ENCODE assay signal across 30 cellular contexts in genomic region chrX:109596015-109596414, GRCh38. TPM values are rescaled to one million over a fixed set of nuclear protein-coding genes. Genes with fewer than 3 reads are reported as not detected.
DNase-seq lines count a peak whose midpoint lies in the region; ATAC-seq, FAIRE-seq and TF ChIP-seq lines count a peak whose summit lies in the region.
"Had no signal": no experiment of that assay in that cellular context is flagged by ENCODE, and none has a peak within 500 bp of the region (broad histone marks: within the 10 kb centered on the region; RNA-seq: fewer than 3 reads in every experiment).

No MANE protein-coding gene starts in this region.

- TF ChIP-seq POLR2A in K562 (conservative IDR thresholded peaks at IDR 0.05) = no peak
- TF ChIP-seq POLR2A in H1 (IDR thresholded peaks at IDR 0.05; ENCODE audit: control extremely low read depth in 1 of 2, low read depth in 2 of 2, low read length in 2 of 2) = no peak
- no peak for TF ChIP-seq POLR2A in breast epithelium (IDR thresholded peaks at IDR 0.05)

- no peak overlapping the region for H3K23ac ChIP-seq in H1 (ENCODE audit: insufficient read length)

- no peak overlapping the region for H2BK120ac ChIP-seq in H1 (replicated peaks; ENCODE audit: low read depth, low read length)

- no peak overlapping the region for H3K18ac ChIP-seq in H1 (ENCODE audit: extremely low read depth, low read length)

- H3K14ac ChIP-seq in H1 (ENCODE audit: insufficient read length) = no peak overlapping the region

- H2AK5ac ChIP-seq in H1 (ENCODE audit: low read depth, low read length) = no peak overlapping the region

- H3K4me3 ChIP-seq in LNCaP clone FGC (ENCODE audit: low read depth, low read length) = no peak overlapping the region
- H3K4me3 ChIP-seq in K562 = no peak overlapping the region
- H3K4me3 ChIP-seq in H1 (ENCODE audit: extremely low read depth in 1 of 4, insufficient read depth in 2 of 4, low read depth in 3 of 4, low read length in 4 of 4) = no peak overlapping the region
- no peak overlapping the region for H3K4me3 ChIP-seq in breast epithelium
- H3K4me3 ChIP-seq: BLaER1, GM12878 had no signal

- H3K36me3 ChIP-seq in K562 (ENCODE audit: control insufficient read depth, insufficient read depth, low read length) (no peaks in the 10 kb centered on the region), H1 (ENCODE audit: control insufficient read depth in 2 of 4, insufficient read depth in 4 of 4, low read length in 3 of 4) (no peaks in the 10 kb centered on the region), breast epithelium (no peaks in the 10 kb centered on the region)
- H3K36me3 ChIP-seq: BE2C, BLaER1 had no signal

- no peak overlapping the region for H2BK20ac ChIP-seq in H1 (ENCODE audit: low read length)

- H3K27me3 ChIP-seq in K562 (ENCODE audit: control insufficient read depth in 2 of 2, insufficient read depth in 2 of 2, low read length in 2 of 2) (peaks cover 0 to 11% of the 10 kb centered on the region in 2 experiments; a peak in 2 of 5 replicates), H1 (replicated peaks in 1 of 4; ENCODE audit: control insufficient read depth in 3 of 4, extremely low read depth in 1 of 4, insufficient read depth in 3 of 4, low read length in 3 of 4) (no peaks in the 10 kb centered on the region), breast epithelium (peaks cover 0 to 50% of the 10 kb centered on the region in 2 donors)
- H3K27me3 ChIP-seq: BE2C had no signal

- H3K9me1 ChIP-seq in K562 (ENCODE audit: control insufficient read depth, insufficient read depth, low read length) = no peaks in the 10 kb centered on the region

- DNase-seq in LNCaP clone FGC (ENCODE audit: low read depth) (peak; percentile 1), K562 (ENCODE audit: extremely low read depth in 1 of 4, low spot score in 3 of 4) (no peak), H1 (ENCODE audit: low read depth in 1 of 2, low spot score in 2 of 2) (no peak), HT-29 (ENCODE audit: low spot score) (no peak), breast epithelium (ENCODE audit: low spot score in 2 of 2) (no peak)
- DNase-seq: 8988T; ACHN; BE2C; C1 segment of cervical spinal cord; CD4-positive, alpha-beta memory T cell; CD4-positive, CD25-positive, alpha-beta regulatory T cell; CD8-positive, alpha-beta memory T cell; COR-L47; DMS 273 treated with DMSO at 0.1 percent for 48 hours; DMS153; DMS53; DMS79; DND-41; EL; GDM1 had no signal

- in situ Hi-C loops in K562 (cut with MboI) = no loop called here

- H2BK12ac ChIP-seq in H1 (ENCODE audit: low read depth, low read length) = no peak overlapping the region

- H2BK15ac ChIP-seq in H1 (ENCODE audit: low read length) = no peak overlapping the region

- no peak overlapping the region for H4K5ac ChIP-seq in H1 (ENCODE audit: insufficient read length, low read depth, low read length)

- H3K4me2 ChIP-seq in K562 (ENCODE audit: insufficient read depth, low read length) = no peak overlapping the region
- H3K4me2 ChIP-seq in H1 (ENCODE audit: insufficient read depth in 1 of 2, low read depth in 2 of 2, low read length in 2 of 2) = no peak overlapping the region
- H3K4me2 ChIP-seq: BLaER1 had no signal

- H3K23me2 ChIP-seq in H1 (ENCODE audit: low read depth, low read length) = no peaks in the 10 kb centered on the region

- H4K91ac ChIP-seq in H1 (replicated peaks; ENCODE audit: insufficient read length, low read length) = no peak overlapping the region

- no peak overlapping the region for H3K56ac ChIP-seq in H1 (replicated peaks; ENCODE audit: insufficient read length, low read depth, low read length)

- CTCF ChIA-PET in K562 (lab: Yijun Ruan, JAX; ENCODE audit: low intra/inter-chr PET ratio) (no interaction called here), H1 (lab: Charles Lee; ENCODE audit: partially characterized antibody) (no interaction called here)

- peaks cover 0 to 4% of the 10 kb centered on the region in 2 experiments; a peak in 1 of 5 replicates for H3K4me1 ChIP-seq in K562 (replicated peaks in 1 of 2; ENCODE audit: control insufficient read depth in 2 of 2, insufficient read depth in 2 of 2, low read length in 2 of 2)
- H3K4me1 ChIP-seq in H1 (replicated peaks in 1 of 4; ENCODE audit: control insufficient read depth in 3 of 4, insufficient read depth in 4 of 4, low read length in 3 of 4) = no peaks in the 10 kb centered on the region; a peak in 1 of 7 replicates
- no peaks in the 10 kb centered on the region for H3K4me1 ChIP-seq in breast epithelium
- H3K4me1 ChIP-seq: BE2C, BLaER1 had no signal

- H3K9me3 ChIP-seq in K562 (replicated peaks; ENCODE audit: control insufficient read depth, insufficient read depth, low read depth, low read length) = no peaks in the 10 kb centered on the region
- H3K9me3 ChIP-seq in H1 (ENCODE audit: insufficient read depth in 2 of 2, low read depth in 1 of 2, low read length in 1 of 2) = no peaks in the 10 kb centered on the region
- no peaks in the 10 kb centered on the region for H3K9me3 ChIP-seq in breast epithelium
- H3K9me3 ChIP-seq: BE2C, BLaER1 had no signal

- no peak for FAIRE-seq in K562 (lab: Jason Lieb, UNC)
- FAIRE-seq in H1 (lab: Jason Lieb, UNC) = no peak
- FAIRE-seq: A204.1, GM12878, GM12892, GM18507, GM19239 had no signal

- no peaks in the 10 kb centered on the region for H3K79me2 ChIP-seq in K562 (ENCODE audit: control insufficient read depth, insufficient read depth, low read length)
- no peaks in the 10 kb centered on the region for H3K79me2 ChIP-seq in H1 (ENCODE audit: control insufficient read depth in 1 of 2, insufficient read depth in 2 of 2, low read length in 2 of 2)

- H2BK5ac ChIP-seq in H1 (ENCODE audit: low read depth, low read length) = no peak overlapping the region

- ATAC-seq in K562 (no peak), GM19397 (IDR thresholded peaks at IDR 0.05; ENCODE audit: unreplicated experiment) (no peak), GM18868 (IDR thresholded peaks at IDR 0.05; ENCODE audit: unreplicated experiment) (no peak)
- ATAC-seq: GM12878 had no signal

- H2AFZ ChIP-seq in K562 (ENCODE audit: low read depth, low read length) (no peak overlapping the region), H1 (ENCODE audit: low read length) (no peak overlapping the region)

- no peak for TF ChIP-seq EP300 in K562 (IDR thresholded peaks at IDR 0.05; ENCODE audit: low read length)
- TF ChIP-seq EP300 in H1 (IDR thresholded peaks at IDR 0.05; ENCODE audit: borderline replicate concordance in 1 of 2, low read depth in 2 of 2, low read length in 2 of 2) = no peak

- POLR2A ChIA-PET in K562 (lab: Yijun Ruan, JAX) (no interaction called here), H1 (lab: Charles Lee; ENCODE audit: partially characterized antibody) (no interaction called here)

- no peak overlapping the region for H3K4ac ChIP-seq in H1 (replicated peaks; ENCODE audit: insufficient read length, low read depth, low read length)

- no peak overlapping the region for H4K8ac ChIP-seq in H1 (ENCODE audit: extremely low read depth, insufficient read depth, low read length)

- H3K9ac ChIP-seq in K562 (ENCODE audit: insufficient read depth in 1 of 2, low read depth in 2 of 2, low read length in 2 of 2) (no peak overlapping the region), H1 (replicated peaks in 1 of 4; ENCODE audit: extremely low read depth in 1 of 4, low read depth in 3 of 4, low read length in 3 of 4) (no peak overlapping the region)
- H3K9ac ChIP-seq: BLaER1 had no signal

- TF ChIP-seq CTCF in LNCaP clone FGC (IDR thresholded peaks at IDR 0.05; ENCODE audit: control insufficient read depth, extremely low read depth, insufficient read depth) (no peak), K562 (IDR thresholded peaks at IDR 0.05 in 2 of 3, conservative IDR thresholded peaks at IDR 0.05 in 1 of 3; ENCODE audit: insufficient read depth in 2 of 3, low read depth in 1 of 3, low read length in 3 of 3) (no peak), H1 (IDR thresholded peaks at IDR 0.05; ENCODE audit: control extremely low read depth in 1 of 3, insufficient read depth in 1 of 3, low read depth in 1 of 3, low read length in 3 of 3) (no peak), breast epithelium (IDR thresholded peaks at IDR 0.05) (no peak)

- intact Hi-C loops in K562 (cut with micrococcal nuclease) = no loop called here
- intact Hi-C loops in breast epithelium (cut with DNase I; ENCODE audit: low total_unique reads) = no loop called here

- H4K20me1 ChIP-seq in K562 (replicated peaks; ENCODE audit: control insufficient read depth, insufficient read depth, low read length) (no peaks in the 10 kb centered on the region), H1 (replicated peaks in 1 of 2; ENCODE audit: control insufficient read depth in 1 of 2, insufficient read depth in 2 of 2, low read length in 2 of 2) (no peaks in the 10 kb centered on the region)
- H4K20me1 ChIP-seq: BLaER1 had no signal

- H3K79me1 ChIP-seq in H1 (ENCODE audit: low read depth, low read length) = no peaks in the 10 kb centered on the region

- no TSS peak for BruUV-seq in K562 (replicated peaks; lab: Mats Ljungman, UMichigan)

- H3K27ac ChIP-seq in K562 (ENCODE audit: extremely low read depth, low read depth, low read length) (no peak overlapping the region), H1 (ENCODE audit: low read depth, low read length) (no peak overlapping the region), breast epithelium (no peak overlapping the region)
- H3K27ac ChIP-seq: BLaER1 had no signal

- 9% methylated on average over 3 of the region's 3 CpGs for WGBS in K562 (ENCODE audit: insufficient coverage, low coverage, missing lambda C conversion rate)
- WGBS in H1 (ENCODE audit: extremely low coverage in 1 of 2, insufficient coverage in 1 of 2, insufficient read length in 1 of 2, insufficient replicate concordance in 2 of 2, low coverage in 1 of 2, low lambda C conversion rate in 2 of 2, missing lambda C conversion rate in 1 of 2), 2 experiments = 90% methylated on average over 3 of the region's 3 CpGs; no CpG with 5 or more reads in 1 of the 2 experiments

- TF ChIP-seq RAD21 in K562 (CRISPR knock-in tag; conservative IDR thresholded peaks at IDR 0.05 in 1 of 2, IDR thresholded peaks at IDR 0.05 in 1 of 2) (no peak), H1 (IDR thresholded peaks at IDR 0.05 in 1 of 2, conservative IDR thresholded peaks at IDR 0.05 in 1 of 2; ENCODE audit: low read depth in 2 of 2, low read length in 2 of 2) (no peak)

RNA-seq across cellular contexts. Expression of gene KCNE5, which starts 29.0 kb away (rescaled TPM):
- total RNA-seq in K562 (2011; cell fraction: chromatin; rRNA removed; ENCODE audit: low replicate concordance) = 0.56 and 0.60 TPM in 2 replicates
- total RNA-seq in K562 (2011; cell fraction: nucleolus; rRNA removed) = 0.33 and 0.39 TPM in 2 replicates
- total RNA-seq in K562 (2011; cell fraction: nucleoplasm; rRNA removed) = 0.81 TPM in 1 of 2 replicates, not detected in the other
- total RNA-seq in K562 (2014; rRNA removed) (0.29 TPM in 1 of 2 replicates, not detected in the other), K562 (2014; rRNA removed; fragmentation: Illumina TruSeq; extraction: Trizol) (0.32 and 0.36 TPM in 2 replicates), K562 (2015; rRNA removed; fragmentation: Illumina TruSeq; extraction: Trizol) (0.11 and 0.29 TPM in 2 replicates), K562 (2021) (0.36 and 0.38 TPM in 2 replicates), breast epithelium (1 to 10 TPM in 1 of 3 donors, under 1 TPM in 2; 0.44 to 1.4 (median 0.66) TPM)
- polyA plus RNA-seq in K562 (2011; rRNA removed) (0.09 and 0.21 TPM in 2 replicates), K562 (2014; fragmentation: Illumina TruSeq; extraction: Trizol) (0.14 and 0.21 TPM in 2 replicates), K562 (2014; fragmentation: Nextera tagmentation; extraction: Ambion mirVana) (under 1 TPM; 0.08 to 0.15 TPM), K562 (2014; rRNA removed) (0.13 TPM in 1 of 2 replicates, not detected in the other), H1 (2011; rRNA removed) (5.9 and 8.9 TPM in 2 replicates)
- polyA plus RNA-seq in K562 (2011; cell fraction: cytosol; rRNA removed) = 0.06 and 0.21 TPM in 2 replicates
- polyA plus RNA-seq in K562 (2011; cell fraction: nucleus; rRNA removed) = 0.21 and 0.81 TPM in 2 replicates
- 0.25 and 0.46 TPM in 2 replicates for polyA plus RNA-seq in K562 (2012)
- not detected in 2 replicates for polyA minus RNA-seq in K562 (2011; rRNA and poly(A)+ RNA removed)
- 0.57 TPM in 1 of 2 replicates, not detected in the other for polyA minus RNA-seq in K562 (2011; cell fraction: cytosol; rRNA and poly(A)+ RNA removed)
- polyA minus RNA-seq in K562 (2011; cell fraction: nucleus; rRNA and poly(A)+ RNA removed) = 0.33 and 0.67 TPM in 2 replicates
- 3.1 and 3.6 TPM in 2 replicates for total RNA-seq in H1 (2021; fragmentation: NEBNext Ultra II Directional; extraction: Animal tissue kit (Norgen Biotek cat#: 25700))
- 4.2 TPM for polyA plus RNA-seq in H1 (2011; cell fraction: cytosol; rRNA removed)
- polyA plus RNA-seq in H1 (2011; cell fraction: nucleus; rRNA removed) = 4.3 TPM
- 2.2 to 4.6 TPM (median 3.8 TPM) in 4 replicates for polyA plus RNA-seq in H1 (2012, experiment 1 of 2)
- polyA plus RNA-seq in H1 (2012, experiment 2 of 2) = 3.0 TPM
- polyA plus RNA-seq in H1 (2013, experiment 1 of 2) = 4.1 TPM
- polyA plus RNA-seq in H1 (2013, experiment 2 of 2) = 4.7 TPM
- polyA minus RNA-seq in H1 (2011; rRNA and poly(A)+ RNA removed) = 0.68 and 1.6 TPM in 2 replicates
- polyA minus RNA-seq in H1 (2011; cell fraction: cytosol; rRNA and poly(A)+ RNA removed) = 1.8 TPM
- polyA minus RNA-seq in H1 (2011; cell fraction: nucleus; rRNA and poly(A)+ RNA removed) = 2.5 TPM
- 0.23 and 0.34 TPM in 2 replicates for total RNA-seq in HT-29 (2014; rRNA removed; shearing (Covaris generic))
- total RNA-seq: CD4-positive, CD25-positive, alpha-beta regulatory T cell; Daoy; G401 had no signal
- polyA plus RNA-seq: CD4-positive, alpha-beta memory T cell; CD4-positive, CD25-positive, alpha-beta regulatory T cell had no signal

RNA-seq across cellular contexts. Expression of gene NXT2, which starts 59.4 kb away (rescaled TPM):
- 0.72 and 1.3 TPM in 2 replicates for total RNA-seq in K562 (2011; cell fraction: chromatin; rRNA removed; ENCODE audit: low replicate concordance)
- total RNA-seq in K562 (2011; cell fraction: nucleolus; rRNA removed) = 0.33 and 0.79 TPM in 2 replicates
- total RNA-seq in K562 (2011; cell fraction: nucleoplasm; rRNA removed) = 1.2 and 1.9 TPM in 2 replicates
- total RNA-seq in K562 (2014; rRNA removed) (7.6 and 9.0 TPM in 2 replicates), K562 (2014; rRNA removed; fragmentation: Illumina TruSeq; extraction: Trizol) (15.7 and 19.0 TPM in 2 replicates), K562 (2015; rRNA removed; fragmentation: Illumina TruSeq; extraction: Trizol) (13.2 and 14.2 TPM in 2 replicates), K562 (2021) (11.0 and 12.6 TPM in 2 replicates), breast epithelium (10 to 100 TPM in 2 of 3 donors, 1 to 10 TPM in 1; 9.5 to 17.9 (median 12.3) TPM)
- polyA plus RNA-seq in K562 (2011; rRNA removed) (12.4 and 18.6 TPM in 2 replicates), K562 (2014; fragmentation: Illumina TruSeq; extraction: Trizol) (12.3 and 14.2 TPM in 2 replicates), K562 (2014; fragmentation: Nextera tagmentation; extraction: Ambion mirVana) (10 to 100 TPM; 26.5 to 29.6 TPM), K562 (2014; rRNA removed) (6.1 and 9.0 TPM in 2 replicates), H1 (2011; rRNA removed) (3.8 and 6.1 TPM in 2 replicates)
- polyA plus RNA-seq in K562 (2011; cell fraction: cytosol; rRNA removed) = 3.7 and 6.5 TPM in 2 replicates
- 2.1 and 2.6 TPM in 2 replicates for polyA plus RNA-seq in K562 (2011; cell fraction: nucleus; rRNA removed)
- 10.2 and 11.4 TPM in 2 replicates for polyA plus RNA-seq in K562 (2012)
- polyA minus RNA-seq in K562 (2011; rRNA and poly(A)+ RNA removed) = 10.7 and 12.3 TPM in 2 replicates
- 5.5 and 6.9 TPM in 2 replicates for polyA minus RNA-seq in K562 (2011; cell fraction: cytosol; rRNA and poly(A)+ RNA removed)
- polyA minus RNA-seq in K562 (2011; cell fraction: nucleus; rRNA and poly(A)+ RNA removed) = 0.94 and 2.8 TPM in 2 replicates
- total RNA-seq in H1 (2021; fragmentation: NEBNext Ultra II Directional; extraction: Animal tissue kit (Norgen Biotek cat#: 25700)) = 12.7 and 13.5 TPM in 2 replicates
- 6.5 TPM for polyA plus RNA-seq in H1 (2011; cell fraction: cytosol; rRNA removed)
- polyA plus RNA-seq in H1 (2011; cell fraction: nucleus; rRNA removed) = 1.3 TPM
- 4.6 to 8.0 TPM (median 5.3 TPM) in 4 replicates for polyA plus RNA-seq in H1 (2012, experiment 1 of 2)
- 0.84 TPM for polyA plus RNA-seq in H1 (2012, experiment 2 of 2)
- 8.6 TPM for polyA plus RNA-seq in H1 (2013, experiment 1 of 2)
- polyA plus RNA-seq in H1 (2013, experiment 2 of 2) = 8.7 TPM
- polyA minus RNA-seq in H1 (2011; rRNA and poly(A)+ RNA removed) = 8.9 and 9.3 TPM in 2 replicates
- 4.8 TPM for polyA minus RNA-seq in H1 (2011; cell fraction: cytosol; rRNA and poly(A)+ RNA removed)
- 1.2 TPM for polyA minus RNA-seq in H1 (2011; cell fraction: nucleus; rRNA and poly(A)+ RNA removed)
- total RNA-seq in HT-29 (2014; rRNA removed; shearing (Covaris generic)) = 4.7 and 5.1 TPM in 2 replicates
